In genomic region chr19:37165635-37166034, GRCh38 we compare ENCODE assay signal across 10 cellular contexts.
"Had no signal": no experiment of that assay in that cellular context is flagged by ENCODE, and none has a peak within 500 bp of the region (broad histone marks: within the 10 kb centered on the region; RNA-seq: fewer than 3 reads in every experiment).

No MANE protein-coding gene starts in this region.

- H3K4me1 ChIP-seq: HAP-1 had no signal

- H2AFZ ChIP-seq: GM23248 had no signal

- FAIRE-seq: HTR-8/SVneo had no signal

- H3K9me3 ChIP-seq: HAP-1 had no signal

- ATAC-seq: HCT116 had no signal

- H3K9ac ChIP-seq: GM23248, KMS-11 had no signal

- H3K4me3 ChIP-seq: GM23248, HAP-1 had no signal

- H3K27ac ChIP-seq: GM23248, KMS-11 had no signal

- H3K4me2 ChIP-seq: KMS-11 had no signal

- DNase-seq: GM23248, GOT3, H7, HFFc6, Karpas-422, KBM-7 had no signal
